1 cellular context compared by ENCODE assay signal in the genomic region with DNA sequence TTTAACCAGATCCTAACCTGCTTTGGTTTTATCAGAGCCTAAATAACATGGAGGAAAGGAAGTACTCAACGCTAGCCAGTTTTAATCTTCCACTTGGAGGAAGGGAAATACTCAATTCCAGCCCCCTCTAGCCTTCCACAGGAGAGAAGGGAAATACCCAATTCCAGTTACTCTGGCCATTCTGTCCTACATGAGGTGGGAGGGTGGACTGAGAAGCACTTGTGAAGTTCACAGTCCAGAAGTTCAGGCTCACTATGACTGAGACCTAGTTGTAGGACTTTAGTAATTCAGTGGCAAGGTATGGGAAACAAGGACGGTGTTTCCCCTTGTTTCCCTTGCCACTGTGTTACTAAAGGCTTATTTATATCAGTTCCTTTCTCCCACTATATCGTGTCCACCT.
TF ChIP-seq lines count a peak whose summit lies in the region.

No MANE protein-coding gene starts in this region.

TF ChIP-seq in HepG2, 621 proteins besides CTCF, POLR2A, EP300 and RAD21 (continued from another document):
- TF ChIP-seq, protein P1, sequence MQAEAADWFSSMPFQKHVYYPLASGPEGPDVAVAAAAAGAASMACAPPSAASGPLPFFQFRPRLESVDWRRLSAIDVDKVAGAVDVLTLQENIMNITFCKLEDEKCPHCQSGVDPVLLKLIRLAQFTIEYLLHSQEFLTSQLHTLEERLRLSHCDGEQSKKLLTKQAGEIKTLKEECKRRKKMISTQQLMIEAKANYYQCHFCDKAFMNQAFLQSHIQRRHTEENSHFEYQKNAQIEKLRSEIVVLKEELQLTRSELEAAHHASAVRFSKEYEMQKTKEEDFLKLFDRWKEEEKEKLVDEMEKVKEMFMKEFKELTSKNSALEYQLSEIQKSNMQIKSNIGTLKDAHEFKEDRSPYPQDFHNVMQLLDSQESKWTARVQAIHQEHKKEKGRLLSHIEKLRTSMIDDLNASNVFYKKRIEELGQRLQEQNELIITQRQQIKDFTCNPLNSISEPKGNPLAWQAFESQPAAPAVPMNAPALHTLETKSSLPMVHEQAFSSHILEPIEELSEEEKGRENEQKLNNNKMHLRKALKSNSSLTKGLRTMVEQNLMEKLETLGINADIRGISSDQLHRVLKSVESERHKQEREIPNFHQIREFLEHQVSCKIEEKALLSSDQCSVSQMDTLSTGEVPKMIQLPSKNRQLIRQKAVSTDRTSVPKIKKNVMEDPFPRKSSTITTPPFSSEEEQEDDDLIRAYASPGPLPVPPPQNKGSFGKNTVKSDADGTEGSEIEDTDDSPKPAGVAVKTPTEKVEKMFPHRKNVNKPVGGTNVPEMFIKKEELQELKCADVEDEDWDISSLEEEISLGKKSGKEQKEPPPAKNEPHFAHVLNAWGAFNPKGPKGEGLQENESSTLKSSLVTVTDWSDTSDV (CRISPR knock-in tag; IDR thresholded peaks at IDR 0.05) = no peak
- no peak for TF ChIP-seq DPF2 (CRISPR knock-in tag; IDR thresholded peaks at IDR 0.05; ENCODE audit: borderline replicate concordance, low read depth)
- no peak for TF ChIP-seq CREM (IDR thresholded peaks at IDR 0.05)
- no peak for TF ChIP-seq CREM (CRISPR knock-in tag; IDR thresholded peaks at IDR 0.05)
- no peak for TF ChIP-seq ZNF326 (CRISPR knock-in tag; IDR thresholded peaks at IDR 0.05; ENCODE audit: borderline replicate concordance)
TF ChIP-seq in HepG2: peak in this region for 0.
